Comparison of ENCODE assay signal across 9 cellular contexts in genomic region chr6:133241088-133241900, GRCh38. TPM values are rescaled to one million over a fixed set of nuclear protein-coding genes. Genes with fewer than 3 reads are reported as not detected.
A peak's percentile ranks its signal among the peaks of the same experiment; 100 is the strongest.
DNase-seq lines count a peak whose midpoint lies in the region; ATAC-seq and TF ChIP-seq lines count a peak whose summit lies in the region.
"Had no signal": no experiment of that assay in that cellular context is flagged by ENCODE, and none has a peak within 500 bp of the region (broad histone marks: within the 10 kb centered on the region; RNA-seq: fewer than 3 reads in every experiment).

EYA4 (plus strand) TSS chr6:133241357; CDS start chr6:133274781, 33,424 bp downstream.

- H3K4me1 ChIP-seq in NT2/D1 (ENCODE audit: insufficient read depth, insufficient read length): no peaks in the 10 kb centered on the region

- intact Hi-C loops in left colon (cut with DNase I, micrococcal nuclease): no loop called here

- peak within 1 kb of the TSS; percentile 91 for H3K4me3 Mint-ChIP-seq in neural crest cell

- no peaks in the 10 kb centered on the region for H3K36me3 Mint-ChIP-seq in neural crest cell (ENCODE audit: low read depth)

- POLR2A ChIA-PET in GM10248 (lab: Yijun Ruan, JAX): no interaction called here

- no peaks in the 10 kb centered on the region for H3K9me3 Mint-ChIP-seq in neural crest cell

- no peaks in the 10 kb centered on the region for H3K9me3 ChIP-seq in NT2/D1 (ENCODE audit: insufficient read depth, low read length)

- no peak within 1 kb of the TSS for H3K27ac Mint-ChIP-seq in neural crest cell (ENCODE audit: unreplicated experiment)

- TF ChIP-seq CTCF in GM10248 (IDR thresholded peaks at IDR 0.05; ENCODE audit: control extremely low read depth, extremely low read depth, low read depth, missing control alignments) (no peak), fibroblast of villous mesenchyme (IDR thresholded peaks at IDR 0.05; ENCODE audit: insufficient read depth, low read depth, low read length) (no peak), neural crest cell (conservative IDR thresholded peaks at IDR 0.05) (peak; percentile 1)

- H3K27me3 Mint-ChIP-seq in neural crest cell (ENCODE audit: low read depth): peaks cover 77% of the 10 kb centered on the region

- peaks cover 66% of the 10 kb centered on the region for H3K27me3 ChIP-seq in NT2/D1 (ENCODE audit: insufficient read depth, insufficient read length)

- H3K4me1 Mint-ChIP-seq in neural crest cell: peaks cover 22% of the 10 kb centered on the region

- peak; percentile 7 for DNase-seq in GM10248 (ENCODE audit: extremely low spot score)
- no peak for DNase-seq in NT2/D1 (ENCODE audit: low read depth, low spot score)
- DNase-seq in fibroblast of villous mesenchyme (ENCODE audit: low read depth): peak; percentile 9
- peak; percentile 29 for DNase-seq in neural crest cell (ENCODE audit: low read depth, low spot score)
- DNase-seq in GF-D8 (lab: John Stamatoyannopoulos, UW): no peak
- DNase-seq in NCI-H82 treated with DMSO at 0.1 percent for 48 hours (lab: John Stamatoyannopoulos, UW; ENCODE audit: unreplicated experiment): no peak
- no peak for DNase-seq in left colon

- CTCF ChIA-PET in GM10248 (lab: Yijun Ruan, JAX): no interaction called here

- no peak for ATAC-seq in GM18858 (IDR thresholded peaks at IDR 0.05; ENCODE audit: unreplicated experiment)
- no peak for ATAC-seq in left colon

- peak within 1 kb of the TSS; percentile 66 for H3K4me3 ChIP-seq in NT2/D1 (ENCODE audit: insufficient read length, low read depth)
- peak within 1 kb of the TSS; percentile 44 for H3K4me3 ChIP-seq in fibroblast of villous mesenchyme (ENCODE audit: low read depth, low read length)

- H3K36me3 ChIP-seq in NT2/D1 (ENCODE audit: insufficient read depth, insufficient read length, low read length): no peaks in the 10 kb centered on the region

- H3K9ac ChIP-seq in NT2/D1 (ENCODE audit: insufficient read length, low read depth): peak within 1 kb of the TSS; percentile 50

RNA-seq across cellular contexts. Expression of gene EYA4, which starts in this region (rescaled TPM):
- total RNA-seq in fibroblast of villous mesenchyme (under 0.01 TPM in 2 replicates), neural crest cell (0.86 and 1.6 TPM in 2 replicates), left colon (under 1 TPM; 0.06 to 0.56 TPM)
- total RNA-seq: mononuclear cell had no signal

Comparison
In these comparisons a context has a peak if more than half of its experiments do, and no peak if none do; other contexts are left out.
1. Peak in DNase-seq and H3K4me3 ChIP-seq in fibroblast of villous mesenchyme; RNA of the gene not detected or under 1 TPM.
2. DNase-seq: peak in GM10248 (single experiment) and neural crest cell (single experiment); none in NT2/D1 (single experiment), GF-D8 (single experiment), NCI-H82 treated with DMSO at 0.1 percent for 48 hours (single experiment) and left colon (0 of 2).